Comparison of ENCODE assay signal across 27 cellular contexts in genomic region chr10:74027702-74028101, GRCh38. TPM values are rescaled to one million over a fixed set of nuclear protein-coding genes. Genes with fewer than 3 reads are reported as not detected.
DNase-seq lines count a peak whose midpoint lies in the region; ATAC-seq, FAIRE-seq and TF ChIP-seq lines count a peak whose summit lies in the region.
"Had no signal": no experiment of that assay in that cellular context is flagged by ENCODE, and none has a peak within 500 bp of the region (broad histone marks: within the 10 kb centered on the region; RNA-seq: fewer than 3 reads in every experiment).

No MANE protein-coding gene starts in this region.

- ATAC-seq in activated T-cell treated with anti-CD3 and anti-CD28 coated beads, Interleukin-2, amount 50 U/mL, for 4 hours: peak; percentile 58 to 65
- ATAC-seq in psoas muscle (no peak), heart left ventricle (no peak)
- ATAC-seq: naive thymus-derived CD8-positive, alpha-beta T cell had no signal

- TF ChIP-seq CTCF in bronchial epithelial cell (IDR thresholded peaks at IDR 0.05; ENCODE audit: insufficient read depth, low read length, severe bottlenecking) (no peak), psoas muscle (IDR thresholded peaks at IDR 0.05) (no peak), heart left ventricle (IDR thresholded peaks at IDR 0.05) (no peak)

- no peak for FAIRE-seq in bronchial epithelial cell (lab: Jason Lieb, UNC)
- FAIRE-seq: D721Med, GM12892 had no signal

- no peaks in the 10 kb centered on the region for H3K36me3 ChIP-seq in bronchial epithelial cell (ENCODE audit: control insufficient read depth, insufficient read depth, low read length)
- peaks cover 0 to 4% of the 10 kb centered on the region in 2 donors for H3K36me3 ChIP-seq in psoas muscle (ENCODE audit: insufficient read depth in 1 of 2, low read depth in 1 of 2)
- peaks cover 0 to 8% (median 3%) of the 10 kb centered on the region in 9 donors for H3K36me3 ChIP-seq in heart left ventricle
- H3K36me3 ChIP-seq: tibial nerve had no signal

- no peak for DNase-seq in activated T-cell treated with anti-CD3 and anti-CD28 coated beads, Interleukin-2, amount 50 U/mL, for 4 hours
- DNase-seq in activated T-cell treated with anti-CD3 and anti-CD28 coated beads, Interleukin-2, amount 50 U/mL, for 1 hour: no peak
- DNase-seq in LHCN-M2 (ENCODE audit: low read depth) (peak; percentile 67), bronchial epithelial cell (ENCODE audit: low read depth) (peak; percentile 33), psoas muscle (no peak), cerebellar nuclear complex (lab: John Stamatoyannopoulos, UW) (no peak), heart left ventricle (no peak)
- DNase-seq in NK-92 treated with Interleukin-12 subunit alpha and Interleukin-12 subunit beta, amount 100 ng/mL, for 24 hours (lab: John Stamatoyannopoulos, UW): no peak
- DNase-seq: activated CD4-positive, alpha-beta memory T cell treated with anti-CD3 and anti-CD28 coated beads for 36 hours; activated CD4-positive, CD25-positive, alpha-beta regulatory T cell treated with anti-CD3 and anti-CD28 coated beads, Interleukin-2, amount 50 U/mL, for 72 hours; activated naive CD4-positive, alpha-beta T cell treated with Interleukin-2 at 50 U/mL for 16 hours; caudate nucleus; CD4-positive, CD25-positive, alpha-beta regulatory T cell; islet precursor cell; midbrain; naive thymus-derived CD8-positive, alpha-beta T cell; NCI-H1105; NCI-H2029; NCI-H526 treated with DMSO at 0.1 percent for 48 hours; occipital lobe; stimulated activated CD8-positive, alpha-beta memory T cell treated with anti-CD3 and anti-CD28 coated beads, Interleukin-4, amount 100 ng/mL, for 48 hours; T-helper 1 cell had no signal

- H3K27me3 ChIP-seq in bronchial epithelial cell (ENCODE audit: control insufficient read depth, insufficient read depth, low read length) (no peaks in the 10 kb centered on the region), psoas muscle (ENCODE audit: insufficient read depth in 3 of 3, low read length in 2 of 3) (no peaks in the 10 kb centered on the region), heart left ventricle (no peaks in the 10 kb centered on the region)
- H3K27me3 ChIP-seq: tibial nerve had no signal

- WGBS in psoas muscle, 3 donors: 93 to 98% (median 94%) methylated on average over 2 of the region's 2 CpGs
- WGBS in heart left ventricle, 4 donors: 92 to 97% (median 96%) methylated on average over 2 of the region's 2 CpGs

- H3K9me3 Mint-ChIP-seq in activated T-cell treated with anti-CD3 and anti-CD28 coated beads, Interleukin-2, amount 50 U/mL, for 4 hours: no peaks in the 10 kb centered on the region
- H3K9me3 Mint-ChIP-seq: activated CD4-positive, alpha-beta memory T cell treated with anti-CD3 and anti-CD28 coated beads for 36 hours; CD4-positive, CD25-positive, alpha-beta regulatory T cell; dendritic cell treated with granulocyte-macrophage colony-stimulating factor and Interleukin-4, amounts not matched to agents 40 ng/mL and 50 ng/mL, for 4 days; naive thymus-derived CD8-positive, alpha-beta T cell had no signal

- H3K4me3 ChIP-seq in bronchial epithelial cell (ENCODE audit: low read depth, low read length) (no peak overlapping the region), psoas muscle (no peak overlapping the region), heart left ventricle (no peak overlapping the region)
- H3K4me3 ChIP-seq: tibial nerve had no signal

- H3K4me1 ChIP-seq in psoas muscle (peaks cover 73% of the 10 kb centered on the region), heart left ventricle (peaks cover 6 to 92% (median 56%) of the 10 kb centered on the region in 12 donors)

- no peaks in the 10 kb centered on the region for H3K27me3 Mint-ChIP-seq in activated T-cell treated with anti-CD3 and anti-CD28 coated beads, Interleukin-2, amount 50 U/mL, for 4 hours (ENCODE audit: low read depth)
- H3K27me3 Mint-ChIP-seq: activated CD4-positive, alpha-beta memory T cell treated with anti-CD3 and anti-CD28 coated beads for 36 hours; CD4-positive, CD25-positive, alpha-beta regulatory T cell; dendritic cell treated with granulocyte-macrophage colony-stimulating factor and Interleukin-4, amounts not matched to agents 40 ng/mL and 50 ng/mL, for 4 days; naive thymus-derived CD8-positive, alpha-beta T cell had no signal

- peaks cover 3% of the 10 kb centered on the region for H3K36me3 Mint-ChIP-seq in activated T-cell treated with anti-CD3 and anti-CD28 coated beads, Interleukin-2, amount 50 U/mL, for 4 hours (ENCODE audit: insufficient read depth)
- H3K36me3 Mint-ChIP-seq: naive thymus-derived CD8-positive, alpha-beta T cell had no signal

- intact Hi-C loops in psoas muscle (cut with DNase I): no loop called here
- intact Hi-C loops in heart left ventricle (cut with DNase I): no loop called here

- peaks cover 38% of the 10 kb centered on the region for H3K4me1 Mint-ChIP-seq in activated T-cell treated with anti-CD3 and anti-CD28 coated beads, Interleukin-2, amount 50 U/mL, for 4 hours (ENCODE audit: low read depth)

- H3K9me3 ChIP-seq in psoas muscle (no peaks in the 10 kb centered on the region), heart left ventricle (no peaks in the 10 kb centered on the region)
- H3K9me3 ChIP-seq: tibial nerve had no signal

- no peak overlapping the region for H3K4me3 Mint-ChIP-seq in activated T-cell treated with anti-CD3 and anti-CD28 coated beads, Interleukin-2, amount 50 U/mL, for 4 hours
- H3K4me3 Mint-ChIP-seq: activated CD4-positive, alpha-beta memory T cell treated with anti-CD3 and anti-CD28 coated beads for 36 hours; CD4-positive, CD25-positive, alpha-beta regulatory T cell; dendritic cell treated with granulocyte-macrophage colony-stimulating factor and Interleukin-4, amounts not matched to agents 40 ng/mL and 50 ng/mL, for 4 days; naive thymus-derived CD8-positive, alpha-beta T cell had no signal

- H3K27ac ChIP-seq in psoas muscle: peak overlapping the region; percentile 37
- H3K27ac ChIP-seq in heart left ventricle: no peak overlapping the region
- H3K27ac ChIP-seq: RWPE1, tibial nerve had no signal

- TF ChIP-seq POLR2A in heart left ventricle (IDR thresholded peaks at IDR 0.05): no peak

RNA-seq across cellular contexts. Expression of gene VCL, which starts 29.8 kb away (rescaled TPM):
- 10 to 100 TPM; 12.4 to 16.3 (median 14.7) TPM for total RNA-seq in activated T-cell treated with anti-CD3 and anti-CD28 coated beads, Interleukin-2, amount 50 U/mL, for 4 hours
- 147 and 163 TPM in 2 replicates for total RNA-seq in LHCN-M2 (2014; rRNA removed)
- polyA plus RNA-seq in LHCN-M2 (2012): 124 TPM
- total RNA-seq in bronchial epithelial cell: 40.8 and 52.6 TPM in 2 replicates
- total RNA-seq in psoas muscle: 100 to 1,000 TPM in 3 of 4 donors, 10 to 100 TPM in 1; 89.1 to 426 (median 179) TPM
- 10 to 100 TPM; 54.5 to 93.2 (median 91.4) TPM for polyA plus RNA-seq in psoas muscle
- total RNA-seq in heart left ventricle: 100 to 1,000 TPM; 215 to 543 (median 273) TPM
- 100 to 1,000 TPM in 1 of 2 donors, 10 to 100 TPM in 1; 84.5 to 363 TPM for polyA plus RNA-seq in heart left ventricle

Comparison
In these comparisons a context has a peak if more than half of its experiments do, and no peak if none do; other contexts are left out.
1. ATAC-seq: peak in activated T-cell treated with anti-CD3 and anti-CD28 coated beads, Interleukin-2, amount 50 U/mL, for 4 hours (2 of 2); none in psoas muscle (0 of 4) and heart left ventricle (0 of 4).
2. DNase-seq: peak in LHCN-M2 (single experiment) and bronchial epithelial cell (single experiment); none in activated T-cell treated with anti-CD3 and anti-CD28 coated beads, Interleukin-2, amount 50 U/mL, for 4 hours (single experiment), activated T-cell treated with anti-CD3 and anti-CD28 coated beads, Interleukin-2, amount 50 U/mL, for 1 hour (single experiment), psoas muscle (0 of 2), NK-92 treated with Interleukin-12 subunit alpha and Interleukin-12 subunit beta, amount 100 ng/mL, for 24 hours (single experiment), cerebellar nuclear complex (0 of 2) and heart left ventricle (0 of 5).